8 cellular contexts compared by ENCODE assay signal in the genomic region with DNA sequence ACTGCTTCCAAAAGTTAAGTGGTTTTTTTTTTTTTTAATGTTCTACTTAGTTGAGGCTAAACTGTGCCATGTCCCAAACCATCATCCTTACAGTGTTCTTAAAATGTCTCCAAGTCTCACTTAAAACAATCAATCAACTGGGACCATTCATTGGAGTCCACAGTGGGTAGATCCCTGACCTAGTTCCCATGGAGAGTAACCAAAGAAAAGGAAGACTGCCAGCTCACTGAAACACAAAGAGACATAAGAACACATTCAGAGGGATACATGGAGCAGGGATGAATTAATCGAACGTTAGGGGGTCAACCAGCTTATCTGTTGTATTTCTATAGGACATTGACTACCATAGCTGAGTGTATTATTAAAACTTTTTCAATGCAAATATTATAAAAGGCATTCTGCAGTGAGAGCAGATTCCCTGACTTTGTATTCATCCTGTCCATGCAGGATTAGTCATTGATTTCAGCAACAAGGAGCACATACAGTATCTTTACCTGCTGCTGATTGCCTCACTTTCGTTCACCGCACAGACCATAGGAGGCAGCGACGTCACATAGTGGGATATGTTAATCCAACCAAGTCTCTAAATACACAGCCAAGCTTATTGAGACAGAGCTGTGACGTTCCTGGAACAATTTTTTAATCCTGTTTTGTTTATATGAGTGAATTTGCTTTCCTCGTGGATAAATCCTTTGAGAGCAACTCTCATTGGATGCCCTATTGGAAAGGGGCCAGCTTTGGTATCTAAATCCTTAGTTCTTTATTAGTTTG.
DNase-seq lines count a peak whose midpoint lies in the region; ATAC-seq and TF ChIP-seq lines count a peak whose summit lies in the region.

No MANE protein-coding gene starts in this region.

- ATAC-seq in HG03439 (IDR thresholded peaks at IDR 0.05; ENCODE audit: unreplicated experiment) (no peak), GM18498 (IDR thresholded peaks at IDR 0.05; ENCODE audit: unreplicated experiment) (no peak)

- no peaks in the 10 kb centered on the region for H3K79me2 ChIP-seq in OCI-LY7 (ENCODE audit: insufficient read depth, low read depth, low read length)

- peak; percentile 5 for DNase-seq in NCI-H2107 treated with DMSO at 0.1 percent for 48 hours (lab: John Stamatoyannopoulos, UW; ENCODE audit: unreplicated experiment)
- DNase-seq in NCI-H2107 (lab: John Stamatoyannopoulos, UW): no peak
- peak; percentile 1 for DNase-seq in OCI-LY7 (ENCODE audit: low spot score)
- DNase-seq in fibroblast of mammary gland (ENCODE audit: low read depth): peak; percentile 81
- DNase-seq in putamen (ENCODE audit: low spot score): peak; percentile 38
- no peak for DNase-seq in HuH-7.5 (ENCODE audit: low spot score)

- no peaks in the 10 kb centered on the region for H3K36me3 ChIP-seq in OCI-LY7 (ENCODE audit: insufficient read depth, low read length)

- TF ChIP-seq CTCF in OCI-LY7 (conservative IDR thresholded peaks at IDR 0.05; ENCODE audit: low read length) (peak; percentile 42; the same call in 1 of the 2 replicates), fibroblast of mammary gland (conservative IDR thresholded peaks at IDR 0.05; ENCODE audit: control insufficient read depth, insufficient read depth, low read depth, low read length) (peak; percentile 34)

- H2AFZ ChIP-seq in OCI-LY7 (ENCODE audit: low read length): no peak overlapping the region

- no peaks in the 10 kb centered on the region for H3K9me2 ChIP-seq in OCI-LY7 (ENCODE audit: insufficient read depth, low read length)

- no peaks in the 10 kb centered on the region for H3K9me3 ChIP-seq in OCI-LY7 (ENCODE audit: low read length)

- no peak overlapping the region for H3K27ac ChIP-seq in OCI-LY7 (ENCODE audit: low read depth, low read length, poor library complexity, severe bottlenecking)

- H3K4me3 ChIP-seq in OCI-LY7 (ENCODE audit: low read depth, low read length, poor library complexity, severe bottlenecking): no peak overlapping the region
- no peak overlapping the region for H3K4me3 ChIP-seq in fibroblast of mammary gland (ENCODE audit: control insufficient read depth, low read depth, low read length)

- no TSS peak for BruUV-seq in OCI-LY7 (replicated peaks; lab: Mats Ljungman, UMichigan)

- POLR2A ChIA-PET in OCI-LY7 (lab: Charles Lee): interaction anchor here (0.7 to 1.1 kb wide), 3 partner anchors 51 to 281 kb away, joined by 3 to 4 read pairs (median 3); no protein-coding TSS in a partner anchor

- no peaks in the 10 kb centered on the region for H4K20me1 ChIP-seq in OCI-LY7 (ENCODE audit: insufficient read depth, low read length)

- no peak overlapping the region for H3K4me2 ChIP-seq in OCI-LY7 (ENCODE audit: low read length)

- CTCF ChIA-PET in OCI-LY7 (lab: Charles Lee; ENCODE audit: unreplicated experiment): no interaction called here

- intact Hi-C loops in OCI-LY7 (cut with micrococcal nuclease; ENCODE audit: unreplicated experiment): no loop called here

- no peaks in the 10 kb centered on the region for H3K4me1 ChIP-seq in OCI-LY7 (ENCODE audit: insufficient read depth, low read length, poor library complexity, severe bottlenecking)

Comparison
In these comparisons a context has a peak if more than half of its experiments do, and no peak if none do; other contexts are left out.
1. DNase-seq: peak in NCI-H2107 treated with DMSO at 0.1 percent for 48 hours (single experiment), OCI-LY7 (single experiment), fibroblast of mammary gland (single experiment) and putamen (single experiment); none in NCI-H2107 (single experiment) and HuH-7.5 (single experiment).